2 cellular contexts compared by ENCODE assay signal in genomic region chr6:80348263-80348662, GRCh38.
TF ChIP-seq lines count a peak whose summit lies in the region.

No MANE protein-coding gene starts in this region.

TF ChIP-seq in SK-N-SH, 30 proteins besides CTCF, POLR2A, EP300 and RAD21 (continued from another document):
- TF ChIP-seq IRF3 (IDR thresholded peaks at IDR 0.05; ENCODE audit: low read depth, low read length) (no peak), TCF12 (IDR thresholded peaks at IDR 0.05) (0 out of 2 replicates have a peak, but pooled peaks have one; percentile 10), POLR2AphosphoS5 (IDR thresholded peaks at IDR 0.05; ENCODE audit: low read depth, low read length) (no peak)

TF ChIP-seq in SK-N-SH treated with all-trans-retinoic acid at 6 μM for 48 hours, 23 proteins besides CTCF, POLR2A, EP300 and RAD21 (continued from another document):
- TF ChIP-seq ZC3H10 (CRISPR knock-in tag; IDR thresholded peaks at IDR 0.05) (no peak), TCF4 (CRISPR knock-in tag; IDR thresholded peaks at IDR 0.05; ENCODE audit: borderline replicate concordance) (no peak), CSRNP3 (CRISPR knock-in tag; IDR thresholded peaks at IDR 0.05) (no peak), SNAI2 (CRISPR knock-in tag; IDR thresholded peaks at IDR 0.05) (no peak), TSHZ2 (CRISPR knock-in tag; IDR thresholded peaks at IDR 0.05) (no peak)
